Comparison of ENCODE assay signal across 12 cellular contexts in the genomic region with DNA sequence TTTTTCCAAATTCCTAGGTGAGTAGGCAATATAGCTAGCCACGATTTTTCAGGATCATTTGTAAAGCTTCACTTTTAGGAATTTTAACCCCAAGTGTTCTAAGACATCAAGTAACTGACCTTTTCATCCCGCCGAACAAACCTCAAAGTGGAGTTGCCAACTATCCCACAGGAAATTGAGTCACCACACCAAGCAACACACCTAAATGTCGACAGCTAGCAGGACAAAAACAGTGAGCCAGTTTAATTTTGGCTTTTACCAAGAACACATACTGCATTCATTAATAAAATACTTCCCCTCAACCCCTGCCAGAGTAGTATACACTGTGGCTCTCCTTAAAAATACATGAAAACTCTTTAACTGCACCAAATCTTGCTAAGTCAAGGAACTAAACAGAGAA.
DNase-seq lines count a peak whose midpoint lies in the region; ATAC-seq and TF ChIP-seq lines count a peak whose summit lies in the region.
"Had no signal": no experiment of that assay in that cellular context is flagged by ENCODE, and none has a peak within 500 bp of the region (broad histone marks: within the 10 kb centered on the region; RNA-seq: fewer than 3 reads in every experiment).

No MANE protein-coding gene starts in this region.

- DNase-seq in activated naive CD4-positive, alpha-beta T cell treated with anti-CD3 and anti-CD28 coated beads, Interleukin-2, amount 10 ng/mL, durations not matched to agents 7 days and 5 days: no peak
- no peak for DNase-seq in activated naive CD4-positive, alpha-beta T cell treated with anti-CD3 and anti-CD28 coated beads, Interleukin-2, amount 50 U/mL, for 16 hours
- DNase-seq in T-helper 17 cell: no peak
- peak; percentile 73 for DNase-seq in fibroblast of the aortic adventitia (ENCODE audit: low read depth)
- DNase-seq in stimulated activated effector memory CD8-positive, alpha-beta T cell treated with anti-CD3 and anti-CD28 coated beads, Interleukin-12 subunit alpha, Interleukin-12 subunit beta, amount 100 ng/mL, for 72 hours (ENCODE audit: low spot score in 2 of 2): no peak
- no peak for DNase-seq in stimulated activated CD4-positive, alpha-beta T cell treated with anti-CD3 and anti-CD28 coated beads, Interleukin-4, amount 100 ng/mL, for 24 hours
- DNase-seq in nucleus accumbens (lab: John Stamatoyannopoulos, UW): no peak
- DNase-seq: BE2C, NCI-H2227 treated with DMSO at 0.1 percent for 48 hours had no signal

- H3K9me3 Mint-ChIP-seq in activated naive CD4-positive, alpha-beta T cell treated with anti-CD3 and anti-CD28 coated beads, Interleukin-2, amount 10 ng/mL, durations not matched to agents 7 days and 5 days: peaks cover 8% of the 10 kb centered on the region
- H3K9me3 Mint-ChIP-seq in stimulated activated effector memory CD8-positive, alpha-beta T cell treated with anti-CD3 and anti-CD28 coated beads, Interleukin-12 subunit alpha, Interleukin-12 subunit beta, amount 100 ng/mL, for 72 hours: no peaks in the 10 kb centered on the region

- H3K9me3 ChIP-seq in T-helper 17 cell (ENCODE audit: control insufficient read depth, low read length, poor library complexity, severe bottlenecking): no peaks in the 10 kb centered on the region
- H3K9me3 ChIP-seq: BE2C had no signal

- H3K27me3 Mint-ChIP-seq in activated naive CD4-positive, alpha-beta T cell treated with anti-CD3 and anti-CD28 coated beads, Interleukin-2, amount 10 ng/mL, durations not matched to agents 7 days and 5 days: peaks cover 5% of the 10 kb centered on the region
- H3K27me3 Mint-ChIP-seq in T-helper 17 cell: no peaks in the 10 kb centered on the region

- no peak overlapping the region for H3K4me3 ChIP-seq in fibroblast of the aortic adventitia (ENCODE audit: low read depth, low read length)
- H3K4me3 ChIP-seq: cardiac muscle cell, skin epidermis had no signal

- no peak for TF ChIP-seq CTCF in fibroblast of the aortic adventitia (IDR thresholded peaks at IDR 0.05; ENCODE audit: insufficient read depth, low read length)

- H3K27ac Mint-ChIP-seq in activated naive CD4-positive, alpha-beta T cell treated with anti-CD3 and anti-CD28 coated beads, Interleukin-2, amount 10 ng/mL, durations not matched to agents 7 days and 5 days: peak overlapping the region; percentile 53
- peak overlapping the region; percentile 95 for H3K27ac Mint-ChIP-seq in T-helper 17 cell
- H3K27ac Mint-ChIP-seq in stimulated activated effector memory CD8-positive, alpha-beta T cell treated with anti-CD3 and anti-CD28 coated beads, Interleukin-12 subunit alpha, Interleukin-12 subunit beta, amount 100 ng/mL, for 72 hours: peak overlapping the region; percentile 96

- no peak overlapping the region for H3K4me3 Mint-ChIP-seq in activated naive CD4-positive, alpha-beta T cell treated with anti-CD3 and anti-CD28 coated beads, Interleukin-2, amount 10 ng/mL, durations not matched to agents 7 days and 5 days
- H3K4me3 Mint-ChIP-seq in T-helper 17 cell: no peak overlapping the region
- H3K4me3 Mint-ChIP-seq in stimulated activated effector memory CD8-positive, alpha-beta T cell treated with anti-CD3 and anti-CD28 coated beads, Interleukin-12 subunit alpha, Interleukin-12 subunit beta, amount 100 ng/mL, for 72 hours: peak overlapping the region; percentile 87

- H3K36me3 Mint-ChIP-seq in activated naive CD4-positive, alpha-beta T cell treated with anti-CD3 and anti-CD28 coated beads, Interleukin-2, amount 10 ng/mL, durations not matched to agents 7 days and 5 days: peaks cover 21% of the 10 kb centered on the region
- peaks cover 4% of the 10 kb centered on the region for H3K36me3 Mint-ChIP-seq in T-helper 17 cell (ENCODE audit: low read depth)
- H3K36me3 Mint-ChIP-seq in stimulated activated effector memory CD8-positive, alpha-beta T cell treated with anti-CD3 and anti-CD28 coated beads, Interleukin-12 subunit alpha, Interleukin-12 subunit beta, amount 100 ng/mL, for 72 hours: peaks cover 25% of the 10 kb centered on the region

- ATAC-seq in T-helper 17 cell (no peak), HG03135 (IDR thresholded peaks at IDR 0.05; ENCODE audit: unreplicated experiment) (no peak)
- ATAC-seq in stimulated activated effector memory CD8-positive, alpha-beta T cell treated with anti-CD3 and anti-CD28 coated beads, Interleukin-12 subunit alpha, Interleukin-12 subunit beta, amount 100 ng/mL, for 72 hours: no peak

- CTCF ChIA-PET in activated naive CD4-positive, alpha-beta T cell treated with anti-CD3 and anti-CD28 coated beads, Interleukin-2, amount 10 ng/mL, durations not matched to agents 7 days and 5 days (lab: Charles Lee): interaction anchor here (1.5 to 3.3 kb wide), 4 partner anchors 81 to 171 kb away, joined by 4 to 23 read pairs (median 13); no protein-coding TSS in a partner anchor

- peaks cover 29% of the 10 kb centered on the region for H3K4me1 Mint-ChIP-seq in activated naive CD4-positive, alpha-beta T cell treated with anti-CD3 and anti-CD28 coated beads, Interleukin-2, amount 10 ng/mL, durations not matched to agents 7 days and 5 days
- peaks cover 27% of the 10 kb centered on the region for H3K4me1 Mint-ChIP-seq in T-helper 17 cell
- peaks cover 25% of the 10 kb centered on the region for H3K4me1 Mint-ChIP-seq in stimulated activated effector memory CD8-positive, alpha-beta T cell treated with anti-CD3 and anti-CD28 coated beads, Interleukin-12 subunit alpha, Interleukin-12 subunit beta, amount 100 ng/mL, for 72 hours
